1 cellular context compared by ENCODE assay signal in the genomic region with DNA sequence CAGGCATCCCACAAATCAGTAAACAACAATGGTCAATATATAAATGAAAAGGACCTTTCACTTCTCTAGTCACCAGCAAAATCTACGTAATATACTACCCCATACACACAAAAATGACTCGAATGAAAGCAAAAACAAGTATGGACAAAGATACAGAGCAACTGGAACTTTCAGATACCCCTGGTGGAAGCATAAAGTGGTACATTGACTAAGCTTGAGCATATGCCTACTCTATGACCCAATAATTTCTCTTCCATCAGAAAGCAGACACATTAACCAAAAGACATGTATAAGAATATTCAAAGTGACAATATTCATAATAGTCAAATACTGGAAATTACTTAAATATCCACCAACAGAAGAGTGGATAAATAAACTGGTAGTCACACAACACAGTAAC.
TF ChIP-seq lines count a peak whose summit lies in the region.

No MANE protein-coding gene starts in this region.

TF ChIP-seq in GM12878, 131 proteins besides CTCF, POLR2A, EP300 and RAD21 (continued from another document):
- TF ChIP-seq, protein P1, sequence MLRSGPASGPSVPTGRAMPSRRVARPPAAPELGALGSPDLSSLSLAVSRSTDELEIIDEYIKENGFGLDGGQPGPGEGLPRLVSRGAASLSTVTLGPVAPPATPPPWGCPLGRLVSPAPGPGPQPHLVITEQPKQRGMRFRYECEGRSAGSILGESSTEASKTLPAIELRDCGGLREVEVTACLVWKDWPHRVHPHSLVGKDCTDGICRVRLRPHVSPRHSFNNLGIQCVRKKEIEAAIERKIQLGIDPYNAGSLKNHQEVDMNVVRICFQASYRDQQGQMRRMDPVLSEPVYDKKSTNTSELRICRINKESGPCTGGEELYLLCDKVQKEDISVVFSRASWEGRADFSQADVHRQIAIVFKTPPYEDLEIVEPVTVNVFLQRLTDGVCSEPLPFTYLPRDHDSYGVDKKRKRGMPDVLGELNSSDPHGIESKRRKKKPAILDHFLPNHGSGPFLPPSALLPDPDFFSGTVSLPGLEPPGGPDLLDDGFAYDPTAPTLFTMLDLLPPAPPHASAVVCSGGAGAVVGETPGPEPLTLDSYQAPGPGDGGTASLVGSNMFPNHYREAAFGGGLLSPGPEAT (IDR thresholded peaks at IDR 0.05; ENCODE audit: low read depth): no peak
TF ChIP-seq in GM12878: peak in this region for 0.
